In the genomic region with DNA sequence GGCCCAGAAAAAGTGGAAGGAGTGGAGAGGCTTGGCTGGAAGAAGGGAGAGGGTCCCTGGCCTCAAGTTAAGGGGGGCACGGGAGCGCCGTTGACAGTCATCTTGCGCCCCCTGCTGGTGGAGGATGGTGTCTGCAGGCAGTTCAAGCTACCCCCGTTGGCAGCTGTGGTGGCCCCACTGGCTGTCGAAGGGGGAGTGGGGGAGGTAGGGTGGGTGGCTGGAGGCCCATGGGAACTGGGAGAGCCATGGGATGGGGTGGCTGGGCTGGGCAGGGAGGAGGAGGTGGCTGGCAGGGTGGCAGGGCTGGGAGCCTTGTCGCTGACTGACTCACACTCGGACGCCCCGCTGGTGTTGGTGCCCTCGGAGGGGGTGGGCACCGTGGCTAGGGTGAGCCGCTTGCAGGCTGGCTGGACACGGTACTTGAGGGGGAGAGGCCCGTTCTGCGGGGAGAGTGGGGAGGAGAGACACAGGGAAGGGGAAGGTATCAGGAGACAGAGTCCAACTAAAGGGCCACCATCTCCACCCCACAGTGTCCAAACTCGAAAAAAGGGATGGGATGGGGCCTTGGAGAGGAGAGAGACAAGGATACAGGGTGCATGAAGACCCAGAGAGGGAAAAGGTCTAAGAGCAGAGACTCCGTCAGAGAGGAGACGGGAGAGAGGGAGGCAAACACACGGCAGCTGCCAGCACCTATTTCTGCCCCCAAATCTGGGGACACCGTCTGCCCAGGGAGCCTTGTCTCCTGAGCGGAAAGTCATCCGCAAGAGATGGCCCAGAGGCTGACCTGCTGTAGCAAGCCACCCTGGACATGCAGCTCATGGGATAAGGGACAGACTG, we compare ENCODE assay signal across 8 cellular contexts. TPM values are rescaled to one million over a fixed set of nuclear protein-coding genes. Genes with fewer than 3 reads are reported as not detected.
DNase-seq lines count a peak whose midpoint lies in the region; ATAC-seq and TF ChIP-seq lines count a peak whose summit lies in the region.

No MANE protein-coding gene starts in this region.

- intact Hi-C loops in A673 (cut with micrococcal nuclease; ENCODE audit: unreplicated experiment): loop anchor here (2.0 kb wide), 1 partner anchor 59 kb away; no protein-coding TSS in a partner anchor

- H3K36me3 ChIP-seq in A673 (ENCODE audit: insufficient read depth, low read length, poor library complexity, severe bottlenecking) (peaks cover 3% of the 10 kb centered on the region), cardiac muscle cell (peaks cover 18% of the 10 kb centered on the region), skeletal muscle satellite cell (ENCODE audit: insufficient read depth, low read length) (peaks cover 53% of the 10 kb centered on the region)

- H3K27me3 ChIP-seq in A673 (replicated peaks; ENCODE audit: insufficient read depth, low read depth, low read length, poor library complexity) (no peaks in the 10 kb centered on the region), cardiac muscle cell (no peaks in the 10 kb centered on the region), skeletal muscle satellite cell (ENCODE audit: control insufficient read depth, insufficient read depth, low read length) (no peaks in the 10 kb centered on the region)

- H3K9me3 ChIP-seq in A673 (ENCODE audit: low read depth, low read length, poor library complexity, severe bottlenecking) (no peaks in the 10 kb centered on the region), cardiac muscle cell (ENCODE audit: low read depth) (no peaks in the 10 kb centered on the region), skeletal muscle satellite cell (replicated peaks; ENCODE audit: low read length) (no peaks in the 10 kb centered on the region)

- no peak overlapping the region for H3K9ac ChIP-seq in skeletal muscle satellite cell (ENCODE audit: low read depth, low read length)

- no peak for ATAC-seq in GM18502 (IDR thresholded peaks at IDR 0.05; ENCODE audit: poor library complexity, unreplicated experiment)

- H3K4me1 ChIP-seq in A673 (ENCODE audit: insufficient read depth, low read length, poor library complexity, severe bottlenecking) (no peaks in the 10 kb centered on the region), cardiac muscle cell (ENCODE audit: low read depth) (no peaks in the 10 kb centered on the region), skeletal muscle satellite cell (ENCODE audit: control insufficient read depth, insufficient read depth, low read length) (peaks cover 28% of the 10 kb centered on the region)

- POLR2A ChIA-PET in A673 (lab: Charles Lee; ENCODE audit: low non-redundant PET) (no interaction called here), RWPE1 (lab: Yijun Ruan, JAX; ENCODE audit: low non-redundant PET) (interaction anchor here (0.7 kb wide), 1 partner anchor 64 kb away, joined by 7 read pairs; no protein-coding TSS in a partner anchor)

- H3K4me2 ChIP-seq in skeletal muscle satellite cell (ENCODE audit: low read length): peak overlapping the region; percentile 9

- CTCF ChIA-PET in A673 (lab: Charles Lee) (interaction anchor here (0.7 to 1.9 kb wide), 4 partner anchors 11 to 58 kb away, joined by 3 to 5 read pairs (median 4); no protein-coding TSS in a partner anchor), RWPE1 (lab: Yijun Ruan, JAX) (interaction anchor here (0.6 to 1.7 kb wide), 17 partner anchors 8 to 381 kb away, joined by 3 to 9 read pairs (median 4); no protein-coding TSS in a partner anchor)

- no peak overlapping the region for H3K4me3 ChIP-seq in A673 (ENCODE audit: low read depth, low read length, poor library complexity, severe bottlenecking)
- H3K4me3 ChIP-seq in cardiac muscle cell: no peak overlapping the region
- no peak overlapping the region for H3K4me3 ChIP-seq in skeletal muscle satellite cell (ENCODE audit: low read length)

- DNase-seq in A673 (ENCODE audit: low spot score): peak; percentile 52
- DNase-seq in GM13976 (ENCODE audit: low spot score): peak; percentile 90
- peak; percentile 64 for DNase-seq in RWPE1 (ENCODE audit: low spot score)
- peak; percentile 73 for DNase-seq in activated naive CD4-positive, alpha-beta T cell treated with anti-CD3 and anti-CD28 coated beads, Interleukin-2, amount 50 U/mL, for 16 hours
- peak; percentile 56 to 73 for DNase-seq in cardiac muscle cell (ENCODE audit: low read depth in 1 of 2, low spot score in 1 of 2)
- no peak for DNase-seq in dedifferentiated amniotic fluid mesenchymal stem cell (ENCODE audit: extremely low spot score)

- in situ Hi-C loops in GM13976 (cut with MboI; ENCODE audit: low sequenced_read_pairs, unreplicated experiment): no loop called here

- no peak overlapping the region for H3K27ac ChIP-seq in A673 (ENCODE audit: low read depth, low read length, poor library complexity, severe bottlenecking)
- H3K27ac ChIP-seq in RWPE1: peak overlapping the region; percentile 89
- H3K27ac ChIP-seq in cardiac muscle cell: no peak overlapping the region

- TF ChIP-seq CTCF in A673 (conservative IDR thresholded peaks at IDR 0.05; ENCODE audit: low read depth, low read length) (peak; percentile 82), GM13976 (IDR thresholded peaks at IDR 0.05; ENCODE audit: borderline replicate concordance, control extremely low read depth, extremely low read depth, insufficient read depth, missing control alignments) (peak; percentile 85), RWPE1 (conservative IDR thresholded peaks at IDR 0.05; ENCODE audit: low read depth) (peak; percentile 89), cardiac muscle cell (IDR thresholded peaks at IDR 0.05; ENCODE audit: low read depth, low read length) (peak; percentile 90)

- TSS peak; percentile 80 for BruUV-seq in A673 (replicated peaks; lab: Mats Ljungman, UMichigan)

RNA-seq across cellular contexts. Expression of a gene that starts 5.2 kb away (rescaled TPM):
- total RNA-seq in A673 (2021): 6.6 and 8.5 TPM in 2 replicates
- total RNA-seq in cardiac muscle cell: 4.9 and 7.4 TPM in 2 replicates
- 20.6 and 29.7 TPM in 2 replicates for polyA plus RNA-seq in cardiac muscle cell
- 2.8 and 6.1 TPM in 2 replicates for total RNA-seq in skeletal muscle satellite cell (2012; rRNA removed)

RNA-seq across cellular contexts. Expression of a gene that starts 12.8 kb away (rescaled TPM):
- total RNA-seq in A673 (2021): 34.4 and 42.0 TPM in 2 replicates
- 14.4 and 21.7 TPM in 2 replicates for total RNA-seq in cardiac muscle cell
- 10.7 and 12.2 TPM in 2 replicates for polyA plus RNA-seq in cardiac muscle cell
- total RNA-seq in skeletal muscle satellite cell (2012; rRNA removed): 1.8 and 3.1 TPM in 2 replicates

RNA-seq across cellular contexts. Expression of a gene that starts 17.2 kb away (rescaled TPM):
- total RNA-seq in A673 (2021) (217 and 232 TPM in 2 replicates), cardiac muscle cell (166 and 188 TPM in 2 replicates)
- 333 and 379 TPM in 2 replicates for polyA plus RNA-seq in cardiac muscle cell
- total RNA-seq in skeletal muscle satellite cell (2012; rRNA removed): 460 and 486 TPM in 2 replicates

RNA-seq across cellular contexts. Expression of a gene that starts 30.3 kb away (rescaled TPM):
- total RNA-seq in A673 (2021) (41.4 and 59.5 TPM in 2 replicates), cardiac muscle cell (48.4 and 75.8 TPM in 2 replicates)
- polyA plus RNA-seq in cardiac muscle cell: 10.5 and 17.4 TPM in 2 replicates
- 14.7 and 17.5 TPM in 2 replicates for total RNA-seq in skeletal muscle satellite cell (2012; rRNA removed)
